14 cellular contexts compared by ENCODE assay signal in the genomic region with DNA sequence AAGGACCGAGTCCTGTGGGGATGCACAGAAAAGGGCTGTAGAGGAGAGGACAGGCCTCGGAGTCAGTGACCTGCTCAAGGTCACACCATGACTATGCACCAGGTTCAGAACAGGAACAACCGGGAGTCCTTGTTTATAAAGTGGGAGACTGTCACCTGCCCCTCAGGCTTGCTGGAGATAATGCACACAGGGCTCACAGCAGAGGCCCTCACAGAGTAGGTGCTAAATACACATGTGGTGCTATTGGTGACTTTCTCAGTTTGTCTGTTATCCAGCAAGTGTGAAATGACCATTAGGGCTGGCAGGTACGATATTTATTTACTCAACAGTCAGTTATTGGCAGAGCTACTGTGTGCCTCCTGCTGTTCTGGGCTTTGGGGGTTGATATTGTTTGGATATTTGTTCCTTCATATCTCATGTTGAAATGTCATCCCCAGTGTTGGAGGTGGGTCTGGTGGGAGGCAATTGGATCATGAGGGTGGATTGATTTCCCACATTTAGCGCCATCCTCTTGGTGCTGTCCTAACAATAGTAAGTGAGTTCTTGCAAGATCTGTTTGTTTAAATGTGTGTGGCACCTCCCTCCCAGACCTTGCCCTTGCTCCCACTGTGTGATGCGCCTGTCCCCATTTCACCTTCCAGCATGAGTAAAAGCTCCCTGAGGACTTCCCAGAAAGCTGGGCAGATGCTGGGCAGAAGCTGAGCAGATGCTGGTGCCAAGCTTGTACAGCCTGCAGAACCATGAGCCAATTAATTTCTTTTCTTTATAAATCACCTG.
"Had no signal": no experiment of that assay in that cellular context is flagged by ENCODE, and none has a peak within 500 bp of the region (broad histone marks: within the 10 kb centered on the region; RNA-seq: fewer than 3 reads in every experiment).

No MANE protein-coding gene starts in this region.

- H3K9me3 ChIP-seq: mucosa of descending colon had no signal

- H3K4me3 ChIP-seq: mucosa of descending colon had no signal

- DNase-seq: activated CD4-positive, alpha-beta T cell treated with anti-CD3 and anti-CD28 coated beads for 1 hour; activated CD4-positive, alpha-beta T cell treated with anti-CD3 and anti-CD28 coated beads, Interleukin-2, amount 50 U/mL, for 48 hours; activated gamma-delta T cell; activated naive CD8-positive, alpha-beta T cell treated with anti-CD3 and anti-CD28 coated beads, Interleukin-2, amount 10 ng/mL, durations not matched to agents 7 days and 5 days; activated T-cell treated with anti-CD3 and anti-CD28 coated beads, Interleukin-2, amount 50 U/mL, for 48 hours; anterior cingulate cortex; immature natural killer cell; mammary epithelial cell; mucosa of descending colon; nucleus accumbens; stimulated activated CD4-positive, alpha-beta T cell treated with anti-CD3 and anti-CD28 coated beads, Interleukin-12 subunit alpha, Interleukin-12 subunit beta, amount 100 ng/mL, for 4 hours; stimulated activated naive CD4-positive, alpha-beta T cell; T-helper 9 cell had no signal

- ATAC-seq: mucosa of descending colon; natural killer cell treated with Interleukin-12 subunit alpha and Interleukin-12 subunit beta and Interleukin-15 and Interleukin-18, amount 100 ng/mL, for 72 hours had no signal
